ENCODE assay signal across 14 cellular contexts in genomic region chr19:17513801-17514200, GRCh38.
DNase-seq lines count a peak whose midpoint lies in the region; ATAC-seq lines count a peak whose summit lies in the region.
"Had no signal": no experiment of that assay in that cellular context is flagged by ENCODE, and none has a peak within 500 bp of the region (broad histone marks: within the 10 kb centered on the region; RNA-seq: fewer than 3 reads in every experiment).

No MANE protein-coding gene starts in this region.

- H3K4me1 Mint-ChIP-seq in stimulated activated naive CD8-positive, alpha-beta T cell treated with anti-CD3 and anti-CD28 coated beads, Interleukin-15, Interleukin-2, amounts not matched to agents 100 ng/mL and 50 ng/mL, for 24 hours (ENCODE audit: low read depth), result peaks cover 40% of the 10 kb centered on the region
- H3K4me1 Mint-ChIP-seq in stimulated activated naive CD8-positive, alpha-beta T cell treated with anti-CD3 and anti-CD28 coated beads, Interleukin-15, amount 100 ng/mL, for 72 hours, result peaks cover 48% of the 10 kb centered on the region

- DNase-seq in stimulated activated naive CD8-positive, alpha-beta T cell treated with anti-CD3 and anti-CD28 coated beads, Interleukin-15, amount 100 ng/mL, for 72 hours, result no peak
- DNase-seq in SIG-M5 (lab: John Stamatoyannopoulos, UW) (peak; percentile 12), glomerular visceral epithelial cell (ENCODE audit: extremely low spot score) (peak; percentile 79), NCI-H524 (lab: John Stamatoyannopoulos, UW) (no peak), NCI-H1436 treated with DMSO at 0.1 percent for 48 hours (lab: John Stamatoyannopoulos, UW) (no peak)
- DNase-seq: activated T-cell treated with anti-CD3 and anti-CD28 coated beads, Interleukin-2, amount 50 U/mL, for 4 hours; caudate nucleus; midbrain; NCI-H1417 treated with DMSO at 0.1 percent for 48 hours; uterus had no signal

- H3K36me3 Mint-ChIP-seq in stimulated activated naive CD8-positive, alpha-beta T cell treated with anti-CD3 and anti-CD28 coated beads, Interleukin-15, Interleukin-2, amounts not matched to agents 100 ng/mL and 50 ng/mL, for 24 hours (ENCODE audit: low read depth), result peaks cover 36% of the 10 kb centered on the region

- H3K4me3 Mint-ChIP-seq in stimulated activated naive CD8-positive, alpha-beta T cell treated with anti-CD3 and anti-CD28 coated beads, Interleukin-15, Interleukin-2, amounts not matched to agents 100 ng/mL and 50 ng/mL, for 24 hours, result peak overlapping the region; percentile 37
- H3K4me3 Mint-ChIP-seq in stimulated activated naive CD8-positive, alpha-beta T cell treated with anti-CD3 and anti-CD28 coated beads, Interleukin-15, amount 100 ng/mL, for 72 hours, result peak overlapping the region in 1 of 2 donors; percentile 97

- ATAC-seq in stimulated activated naive CD8-positive, alpha-beta T cell treated with anti-CD3 and anti-CD28 coated beads, Interleukin-15, amount 100 ng/mL, for 72 hours, result no peak
- ATAC-seq in HG03432 (IDR thresholded peaks at IDR 0.05; ENCODE audit: unreplicated experiment) (no peak), GM19467 (IDR thresholded peaks at IDR 0.05; ENCODE audit: unreplicated experiment) (no peak)
- ATAC-seq: activated T-cell treated with anti-CD3 and anti-CD28 coated beads, Interleukin-2, amount 50 U/mL, for 4 hours; esophagus mucosa had no signal

- H3K27ac Mint-ChIP-seq in stimulated activated naive CD8-positive, alpha-beta T cell treated with anti-CD3 and anti-CD28 coated beads, Interleukin-15, Interleukin-2, amounts not matched to agents 100 ng/mL and 50 ng/mL, for 24 hours, result peak overlapping the region; percentile 16
- no peak overlapping the region for H3K27ac Mint-ChIP-seq in stimulated activated naive CD8-positive, alpha-beta T cell treated with anti-CD3 and anti-CD28 coated beads, Interleukin-15, amount 100 ng/mL, for 72 hours

- no peaks in the 10 kb centered on the region for H3K27me3 Mint-ChIP-seq in stimulated activated naive CD8-positive, alpha-beta T cell treated with anti-CD3 and anti-CD28 coated beads, Interleukin-15, Interleukin-2, amounts not matched to agents 100 ng/mL and 50 ng/mL, for 24 hours
- H3K27me3 Mint-ChIP-seq in stimulated activated naive CD8-positive, alpha-beta T cell treated with anti-CD3 and anti-CD28 coated beads, Interleukin-15, amount 100 ng/mL, for 72 hours, result no peaks in the 10 kb centered on the region

- no peaks in the 10 kb centered on the region for H3K9me3 Mint-ChIP-seq in stimulated activated naive CD8-positive, alpha-beta T cell treated with anti-CD3 and anti-CD28 coated beads, Interleukin-15, Interleukin-2, amounts not matched to agents 100 ng/mL and 50 ng/mL, for 24 hours
- H3K9me3 Mint-ChIP-seq in stimulated activated naive CD8-positive, alpha-beta T cell treated with anti-CD3 and anti-CD28 coated beads, Interleukin-15, amount 100 ng/mL, for 72 hours, result peaks cover 0 to 10% of the 10 kb centered on the region in 2 donors
- H3K9me3 Mint-ChIP-seq: activated T-cell treated with anti-CD3 and anti-CD28 coated beads, Interleukin-2, amount 50 U/mL, for 4 hours had no signal

Comparison
In these comparisons a context has a peak if more than half of its experiments do, and no peak if none do; other contexts are left out.
1. DNase-seq: peak in SIG-M5 (single experiment) and glomerular visceral epithelial cell (single experiment); none in stimulated activated naive CD8-positive, alpha-beta T cell treated with anti-CD3 and anti-CD28 coated beads, Interleukin-15, amount 100 ng/mL, for 72 hours (0 of 2), NCI-H524 (0 of 2) and NCI-H1436 treated with DMSO at 0.1 percent for 48 hours (single experiment).